14 cellular contexts compared by ENCODE assay signal in genomic region chr2:238573916-238574315, GRCh38.
"Had no signal": no experiment of that assay in that cellular context is flagged by ENCODE, and none has a peak within 500 bp of the region (broad histone marks: within the 10 kb centered on the region; RNA-seq: fewer than 3 reads in every experiment).

No MANE protein-coding gene starts in this region.

- H3K36me3 ChIP-seq: tibial nerve had no signal

- H3K4me1 Mint-ChIP-seq: activated naive CD8-positive, alpha-beta T cell treated with anti-CD3 and anti-CD28 coated beads for 36 hours; stimulated activated naive B cell treated with anti-CD40 and anti-IgM and Interleukin-4, amounts not matched to agents 10 μg/mL and 1 μg/mL and 100 μg/mL, for 72 hours had no signal

- H3K4me3 Mint-ChIP-seq: activated naive CD8-positive, alpha-beta T cell treated with anti-CD3 and anti-CD28 coated beads for 36 hours; activated T-helper 1 cell treated with anti-CD3 and anti-CD28 coated beads, Interleukin-12 subunit alpha, Interleukin-12 subunit beta, Interleukin-2, Interleukin-4 antibody, amounts not matched to agents 30 ng/mL and 10 ng/mL and 1 ng/mL, durations not matched to agents 14 hours and 24 hours and 36 hours; dendritic cell treated with granulocyte-macrophage colony-stimulating factor and Interleukin-4, amounts not matched to agents 40 ng/mL and 50 ng/mL, for 4 days; nephron; stimulated activated naive B cell treated with anti-CD40 and anti-IgM and Interleukin-4, amounts not matched to agents 10 μg/mL and 1 μg/mL and 100 μg/mL, for 72 hours had no signal

- ATAC-seq: activated CD4-positive, CD25-positive, alpha-beta regulatory T cell treated with anti-CD3 and anti-CD28 coated beads, Interleukin-2, amount 50 U/mL, for 24 hours had no signal

- H3K4me3 ChIP-seq: tibial nerve had no signal

- H3K27ac Mint-ChIP-seq: activated naive CD8-positive, alpha-beta T cell treated with anti-CD3 and anti-CD28 coated beads for 36 hours; activated T-helper 1 cell treated with anti-CD3 and anti-CD28 coated beads, Interleukin-12 subunit alpha, Interleukin-12 subunit beta, Interleukin-2, Interleukin-4 antibody, amounts not matched to agents 30 ng/mL and 10 ng/mL and 1 ng/mL, durations not matched to agents 14 hours and 24 hours and 36 hours; dendritic cell treated with granulocyte-macrophage colony-stimulating factor and Interleukin-4, amounts not matched to agents 40 ng/mL and 50 ng/mL, for 4 days; nephron; stimulated activated naive B cell treated with anti-CD40 and anti-IgM and Interleukin-4, amounts not matched to agents 10 μg/mL and 1 μg/mL and 100 μg/mL, for 72 hours had no signal

- H3K9me3 Mint-ChIP-seq: activated naive CD8-positive, alpha-beta T cell treated with anti-CD3 and anti-CD28 coated beads for 36 hours; activated T-helper 1 cell treated with anti-CD3 and anti-CD28 coated beads, Interleukin-12 subunit alpha, Interleukin-12 subunit beta, Interleukin-2, Interleukin-4 antibody, amounts not matched to agents 30 ng/mL and 10 ng/mL and 1 ng/mL, durations not matched to agents 14 hours and 24 hours and 36 hours; dendritic cell treated with granulocyte-macrophage colony-stimulating factor and Interleukin-4, amounts not matched to agents 40 ng/mL and 50 ng/mL, for 4 days; nephron; stimulated activated naive B cell treated with anti-CD40 and anti-IgM and Interleukin-4, amounts not matched to agents 10 μg/mL and 1 μg/mL and 100 μg/mL, for 72 hours had no signal

- H3K36me3 Mint-ChIP-seq: activated naive CD8-positive, alpha-beta T cell treated with anti-CD3 and anti-CD28 coated beads for 36 hours; brain; stimulated activated naive B cell treated with anti-CD40 and anti-IgM and Interleukin-4, amounts not matched to agents 10 μg/mL and 1 μg/mL and 100 μg/mL, for 72 hours had no signal

- H3K27ac ChIP-seq: tibial nerve had no signal

- DNase-seq: amygdala; cerebellar nuclear complex; effector memory CD4-positive, alpha-beta T cell; mesenchymal stem cell; occipital lobe; stimulated activated naive B cell treated with anti-CD40 and anti-IgM and Interleukin-4, amounts not matched to agents 10 μg/mL and 1 μg/mL and 100 μg/mL, for 72 hours; T1000 had no signal
